In genomic region chr1:41862411-41863221, GRCh38 we compare ENCODE assay signal across 8 cellular contexts.
DNase-seq lines count a peak whose midpoint lies in the region; ATAC-seq and TF ChIP-seq lines count a peak whose summit lies in the region.

No MANE protein-coding gene starts in this region.

- in situ Hi-C loops in HAP-1 (cut with MboI; ENCODE audit: low sequenced_read_pairs): no loop called here

- peaks cover 11% of the 10 kb centered on the region for H3K4me1 ChIP-seq in HAP-1

- ATAC-seq in GM18519 (IDR thresholded peaks at IDR 0.05; ENCODE audit: low FRiP score, unreplicated experiment): no peak

- H3K9me3 ChIP-seq in WERI-Rb-1 (ENCODE audit: severe bottlenecking) (no peaks in the 10 kb centered on the region), HAP-1 (no peaks in the 10 kb centered on the region)

- H3K4me3 ChIP-seq in WERI-Rb-1 (ENCODE audit: low read depth, low read length) (no peak overlapping the region), fibroblast of mammary gland (ENCODE audit: control insufficient read depth, low read depth, low read length) (no peak overlapping the region), HAP-1 (no peak overlapping the region)

- DNase-seq in HS-27A (ENCODE audit: low read depth): peak; percentile 88
- DNase-seq in WERI-Rb-1: peak; percentile 40
- DNase-seq in fibroblast of mammary gland (ENCODE audit: low read depth): peak; percentile 78
- DNase-seq in stimulated activated CD4-positive, alpha-beta T cell treated with anti-CD3 and anti-CD28 coated beads, Interleukin-4, amount 100 ng/mL, for 48 hours (ENCODE audit: low read depth in 2 of 2): peak; percentile 34 to 60
- no peak for DNase-seq in NK-92 (lab: John Stamatoyannopoulos, UW; ENCODE audit: unreplicated experiment)
- no peak for DNase-seq in NCI-H1694 treated with DMSO at 0.1 percent for 48 hours (lab: John Stamatoyannopoulos, UW)
- DNase-seq in HAP-1 (ENCODE audit: low spot score in 2 of 2): no peak

- H3K36me3 ChIP-seq in WERI-Rb-1 (no peaks in the 10 kb centered on the region), HAP-1 (replicated peaks) (no peaks in the 10 kb centered on the region)

- H3K27me3 ChIP-seq in WERI-Rb-1 (ENCODE audit: insufficient read depth, low read depth, severe bottlenecking) (no peaks in the 10 kb centered on the region), HAP-1 (ENCODE audit: low read depth) (no peaks in the 10 kb centered on the region)

- TF ChIP-seq CTCF in WERI-Rb-1 (IDR thresholded peaks at IDR 0.05; ENCODE audit: low read depth, low read length): no peak
- TF ChIP-seq CTCF in fibroblast of mammary gland (conservative IDR thresholded peaks at IDR 0.05; ENCODE audit: control insufficient read depth, insufficient read depth, low read depth, low read length): no peak

- H3K27ac ChIP-seq in WERI-Rb-1: no peak overlapping the region

Comparison
In these comparisons a context has a peak if more than half of its experiments do, and no peak if none do; other contexts are left out.
1. DNase-seq: peak in HS-27A (single experiment), WERI-Rb-1 (single experiment), fibroblast of mammary gland (single experiment) and stimulated activated CD4-positive, alpha-beta T cell treated with anti-CD3 and anti-CD28 coated beads, Interleukin-4, amount 100 ng/mL, for 48 hours (2 of 2); none in NK-92 (single experiment), NCI-H1694 treated with DMSO at 0.1 percent for 48 hours (single experiment) and HAP-1 (0 of 2).